Comparison of ENCODE assay signal across 32 cellular contexts in genomic region chr1:8584316-8584715, GRCh38.
"Had no signal": no experiment of that assay in that cellular context is flagged by ENCODE, and none has a peak within 500 bp of the region (broad histone marks: within the 10 kb centered on the region; RNA-seq: fewer than 3 reads in every experiment).

No MANE protein-coding gene starts in this region.

- FAIRE-seq: islet of Langerhans, small intestine had no signal

- H3K27me3 ChIP-seq: gastrocnemius medialis, heart right ventricle, left lung, neural progenitor cell, ovary, suprapubic skin, transverse colon, upper lobe of right lung, uterus had no signal

- H3K9me3 ChIP-seq: gastrocnemius medialis, heart right ventricle, left lung, mucosa of descending colon, ovary, psoas muscle, suprapubic skin, transverse colon, upper lobe of right lung, uterus had no signal

- H3K27ac ChIP-seq: coronary artery, gastrocnemius medialis, heart right ventricle, left lung, neural progenitor cell, ovary, psoas muscle, suprapubic skin, transverse colon, upper lobe of right lung, uterus had no signal

- H3K27me3 Mint-ChIP-seq: naive thymus-derived CD4-positive, alpha-beta T cell; stimulated activated naive CD8-positive, alpha-beta T cell treated with anti-CD3 and anti-CD28 coated beads, Interleukin-15, amount 100 ng/mL, for 72 hours had no signal

- H3K4me1 ChIP-seq: left lung, suprapubic skin, transverse colon, upper lobe of right lung, uterus had no signal

- H3K36me3 ChIP-seq: gastrocnemius medialis, heart right ventricle, left lung, neural progenitor cell, ovary, suprapubic skin, transverse colon, upper lobe of right lung, uterus had no signal

- H3K4me2 ChIP-seq: neural progenitor cell had no signal

- H3K4me3 ChIP-seq: coronary artery, gastrocnemius medialis, heart right ventricle, left lung, mucosa of descending colon, neural progenitor cell, ovary, psoas muscle, suprapubic skin, transverse colon, upper lobe of right lung, uterus had no signal

- H3K36me3 Mint-ChIP-seq: mesothelial cell of epicardium had no signal

- H3K9me3 Mint-ChIP-seq: mesothelial cell of epicardium; naive thymus-derived CD4-positive, alpha-beta T cell; nephron; neural progenitor cell; stimulated activated naive CD8-positive, alpha-beta T cell treated with anti-CD3 and anti-CD28 coated beads, Interleukin-15, amount 100 ng/mL, for 72 hours had no signal

- H3K9ac ChIP-seq: neural progenitor cell had no signal

- DNase-seq: dermis blood vessel endothelial cell; effector memory CD4-positive, alpha-beta T cell; erythroblast; foreskin fibroblast; gastrocnemius medialis; heart right ventricle; hippocampal formation; left cardiac atrium; left lung; mesenchymal stem cell; mucosa of descending colon; naive thymus-derived CD4-positive, alpha-beta T cell; ovary; posterior cingulate gyrus; psoas muscle; right cardiac atrium; small intestine; stimulated activated CD4-positive, alpha-beta T cell treated with anti-CD3 and anti-CD28 coated beads, Interleukin-12 subunit alpha, Interleukin-12 subunit beta, amount 100 ng/mL, for 4 hours; stimulated activated CD4-positive, alpha-beta T cell treated with anti-CD3 and anti-CD28 coated beads, Interleukin-1b, Interleukin-23, amount 100 ng/mL, for 48 hours; stimulated activated CD4-positive, alpha-beta T cell treated with anti-CD3 and anti-CD28 coated beads, Interleukin-4, amount 100 ng/mL, for 1 hour; stimulated activated CD8-positive, alpha-beta memory T cell treated with anti-CD3 and anti-CD28 coated beads, Interleukin-4, amount 100 ng/mL, for 48 hours; stimulated activated naive CD4-positive, alpha-beta T cell; stimulated activated naive CD8-positive, alpha-beta T cell treated with anti-CD3 and anti-CD28 coated beads, Interleukin-15, amount 100 ng/mL, for 72 hours; transverse colon; upper lobe of right lung; uterus had no signal

- H3K4me3 Mint-ChIP-seq: mesothelial cell of epicardium; naive thymus-derived CD4-positive, alpha-beta T cell; nephron; neural progenitor cell; stimulated activated naive CD8-positive, alpha-beta T cell treated with anti-CD3 and anti-CD28 coated beads, Interleukin-15, amount 100 ng/mL, for 72 hours had no signal

- H2AFZ ChIP-seq: neural progenitor cell had no signal

- H3K27ac Mint-ChIP-seq: mesothelial cell of epicardium; naive thymus-derived CD4-positive, alpha-beta T cell; neural progenitor cell; stimulated activated naive CD8-positive, alpha-beta T cell treated with anti-CD3 and anti-CD28 coated beads, Interleukin-15, amount 100 ng/mL, for 72 hours had no signal
